In the genomic region with DNA sequence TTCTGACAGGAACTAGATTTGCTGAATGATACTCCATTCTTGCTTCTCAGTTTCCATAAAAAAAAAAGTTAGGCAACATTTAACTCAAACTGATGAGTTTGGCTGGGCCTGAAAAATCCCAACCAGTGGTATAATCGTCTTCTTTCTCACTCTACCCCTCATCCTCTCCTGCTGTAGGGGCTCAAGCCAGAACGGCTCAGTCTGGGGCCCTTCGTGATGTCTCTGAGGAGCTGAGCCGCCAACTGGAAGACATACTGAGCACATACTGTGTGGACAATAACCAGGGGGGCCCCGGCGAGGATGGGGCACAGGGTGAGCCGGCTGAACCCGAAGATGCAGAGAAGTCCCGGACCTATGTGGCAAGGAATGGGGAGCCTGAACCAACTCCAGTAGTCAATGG, we compare ENCODE assay signal across 7 cellular contexts. TPM values are rescaled to one million over a fixed set of nuclear protein-coding genes. Genes with fewer than 3 reads are reported as not detected.
DNase-seq lines count a peak whose midpoint lies in the region; TF ChIP-seq lines count a peak whose summit lies in the region.

No MANE protein-coding gene starts in this region.

- no peaks in the 10 kb centered on the region for H4K20me1 ChIP-seq in H9 (ENCODE audit: control insufficient read depth, insufficient read depth, insufficient read length)
- H4K20me1 ChIP-seq in smooth muscle cell (ENCODE audit: low read depth) = peaks cover 54% of the 10 kb centered on the region

- DNase-seq in H9 (no peak), WERI-Rb-1 (no peak), fibroblast of villous mesenchyme (ENCODE audit: low read depth) (no peak), smooth muscle cell (lab: John Stamatoyannopoulos, UW; ENCODE audit: unreplicated experiment) (no peak), NCI-H1092 (lab: John Stamatoyannopoulos, UW) (no peak), GM10248 (ENCODE audit: extremely low spot score) (no peak), DMS153 (lab: John Stamatoyannopoulos, UW) (no peak)

- H2BK5ac ChIP-seq in H9 (ENCODE audit: insufficient read length, low read length) = no peak overlapping the region

- H3K56ac ChIP-seq in H9 (ENCODE audit: insufficient read length, low read depth, low read length) = no peak overlapping the region

- POLR2A ChIA-PET in GM10248 (lab: Yijun Ruan, JAX) = interaction anchor here (0.6 to 2.5 kb wide), 4 partner anchors 9 to 155 kb away, joined by 3 to 13 read pairs (median 4); partner anchors contain the start of genes CCDC28B, KPNA6 and MARCKSL1

- no peak overlapping the region for H2AK5ac ChIP-seq in H9 (ENCODE audit: insufficient read length, low read length)

- no peak overlapping the region for H3K23ac ChIP-seq in H9 (ENCODE audit: insufficient read length, low read depth, low read length)

- no peaks in the 10 kb centered on the region for H3K9me3 Mint-ChIP-seq in H9

- no peak overlapping the region for H2AFZ ChIP-seq in H9 (ENCODE audit: low read length)
- H2AFZ ChIP-seq in smooth muscle cell (ENCODE audit: low read depth) = no peak overlapping the region

- peaks cover 7% of the 10 kb centered on the region for H3K23me2 ChIP-seq in H9 (ENCODE audit: insufficient read length, low read depth, low read length, poor library complexity, severe bottlenecking)

- H2BK12ac ChIP-seq in H9 (ENCODE audit: insufficient read length, low read depth, low read length) = no peak overlapping the region

- CTCF ChIA-PET in GM10248 (lab: Yijun Ruan, JAX) = interaction anchor here (1.0 to 3.4 kb wide), 4 partner anchors 11 to 67 kb away, joined by 4 to 11 read pairs (median 6); no protein-coding TSS in a partner anchor

- H2BK15ac ChIP-seq in H9 (ENCODE audit: low read depth, low read length) = no peak overlapping the region

- H3K79me2 ChIP-seq in H9 (ENCODE audit: insufficient read depth, low read length) (peaks cover 4% of the 10 kb centered on the region; the same call in 1 of the 2 replicates), smooth muscle cell (ENCODE audit: low read depth) (peaks cover 56% of the 10 kb centered on the region)

- peak overlapping the region; percentile 4 to 75 (median 23); a peak in 3 of 7 replicates for H3K27ac Mint-ChIP-seq in H9

- H4K5ac ChIP-seq in H9 (ENCODE audit: insufficient read length, low read depth, low read length) = no peak overlapping the region

- H3K9ac ChIP-seq in H9 (ENCODE audit: extremely low read depth, insufficient read length, low read length) = no peak overlapping the region
- H3K9ac ChIP-seq in smooth muscle cell (ENCODE audit: low read depth) = peak overlapping the region; percentile 92

- H3K27me3 ChIP-seq in H9 (ENCODE audit: insufficient read depth, low read length) (no peaks in the 10 kb centered on the region), WERI-Rb-1 (ENCODE audit: insufficient read depth, low read depth, severe bottlenecking) (no peaks in the 10 kb centered on the region), smooth muscle cell (ENCODE audit: low read depth) (no peaks in the 10 kb centered on the region)

- H3K18ac ChIP-seq in H9 (ENCODE audit: insufficient read length, low read depth, low read length) = no peak overlapping the region

- H3T11ph ChIP-seq in H9 (ENCODE audit: low read length) = no peak overlapping the region

- peaks cover 28 to 33% of the 10 kb centered on the region in 2 experiments for H3K4me1 Mint-ChIP-seq in H9

- no CpG with 5 or more reads among the region's 9 CpGs for WGBS in H9 (ENCODE audit: extremely low coverage, insufficient read length, low lambda C conversion rate)
- 88% methylated on average over 9 of the region's 9 CpGs for WGBS in smooth muscle cell (ENCODE audit: low lambda C conversion rate)

- H3K79me1 ChIP-seq in H9 (ENCODE audit: insufficient read depth, low read depth, low read length, poor library complexity, severe bottlenecking) = peaks cover 6% of the 10 kb centered on the region

- H3K27me3 Mint-ChIP-seq in H9 (ENCODE audit: low read depth) = no peaks in the 10 kb centered on the region

- H2BK120ac ChIP-seq in H9 (ENCODE audit: low read depth, low read length, poor library complexity, severe bottlenecking) = no peak overlapping the region

- H2BK20ac ChIP-seq in H9 (ENCODE audit: low read depth, low read length, poor library complexity, severe bottlenecking) = no peak overlapping the region

- H3K36me3 ChIP-seq in WERI-Rb-1 (peaks cover 60% of the 10 kb centered on the region), smooth muscle cell (ENCODE audit: low read depth) (no peaks in the 10 kb centered on the region)

- no peak overlapping the region for H4K8ac ChIP-seq in H9 (replicated peaks; ENCODE audit: insufficient read length, low read depth, low read length)

- H3K4me2 ChIP-seq in H9 (ENCODE audit: insufficient read depth, insufficient read length, low read length) (peak overlapping the region; percentile 77), smooth muscle cell (peak overlapping the region; percentile 94)

- peaks cover 6% of the 10 kb centered on the region for H3K4me1 ChIP-seq in H9 (ENCODE audit: insufficient read depth, low read length)
- peaks cover 20% of the 10 kb centered on the region for H3K4me1 ChIP-seq in smooth muscle cell (ENCODE audit: low read depth)

- peaks cover 36 to 56% (median 49%) of the 10 kb centered on the region in 3 experiments for H3K36me3 Mint-ChIP-seq in H9 (ENCODE audit: insufficient read depth in 1 of 3, low read depth in 3 of 3)

- H4K91ac ChIP-seq in H9 (ENCODE audit: insufficient read length, low read depth, low read length) = no peak overlapping the region

- no peak for TF ChIP-seq CTCF in H9 (conservative IDR thresholded peaks at IDR 0.05)
- TF ChIP-seq CTCF in WERI-Rb-1 (IDR thresholded peaks at IDR 0.05; ENCODE audit: low read depth, low read length) = no peak
- TF ChIP-seq CTCF in fibroblast of villous mesenchyme (IDR thresholded peaks at IDR 0.05; ENCODE audit: insufficient read depth, low read depth, low read length) = no peak
- no peak for TF ChIP-seq CTCF in smooth muscle cell (IDR thresholded peaks at IDR 0.05; ENCODE audit: borderline replicate concordance, insufficient read depth, poor library complexity, severe bottlenecking)
- TF ChIP-seq CTCF in GM10248 (IDR thresholded peaks at IDR 0.05; ENCODE audit: control extremely low read depth, extremely low read depth, low read depth, missing control alignments) = no peak

- H3K9me3 ChIP-seq in H9 (ENCODE audit: control insufficient read depth, low read depth, low read length) (no peaks in the 10 kb centered on the region), WERI-Rb-1 (ENCODE audit: severe bottlenecking) (no peaks in the 10 kb centered on the region), smooth muscle cell (replicated peaks; ENCODE audit: low read depth) (no peaks in the 10 kb centered on the region)

- no peak overlapping the region for H3K14ac ChIP-seq in H9 (ENCODE audit: insufficient read depth, low read length)

- peak overlapping the region; percentile 92 for H3K4me3 Mint-ChIP-seq in H9

- H3K27ac ChIP-seq in H9 (ENCODE audit: insufficient read length, low read depth, low read length) = no peak overlapping the region
- peak overlapping the region; percentile 30; the same call in 1 of the 2 replicates for H3K27ac ChIP-seq in WERI-Rb-1
- H3K27ac ChIP-seq in smooth muscle cell (ENCODE audit: low read depth) = peak overlapping the region; percentile 96

- H3F3A ChIP-seq in smooth muscle cell (ENCODE audit: low read depth) = peaks cover 11% of the 10 kb centered on the region

- H3K4ac ChIP-seq in H9 (ENCODE audit: low read depth, low read length) = no peak overlapping the region

- H3K4me3 ChIP-seq in WERI-Rb-1 (ENCODE audit: low read depth, low read length) (peak overlapping the region; percentile 82), fibroblast of villous mesenchyme (ENCODE audit: low read depth, low read length) (peak overlapping the region; percentile 79), smooth muscle cell (peak overlapping the region; percentile 66)

RNA-seq across cellular contexts. Expression of gene TXLNA, which starts 1.6 kb away (rescaled TPM):
- total RNA-seq in H9 (2021) = 67.3 and 69.4 TPM in 2 replicates
- total RNA-seq in fibroblast of villous mesenchyme = 105 and 128 TPM in 2 replicates
- 42.7 and 44.6 TPM in 2 replicates for total RNA-seq in smooth muscle cell
- polyA plus RNA-seq in smooth muscle cell = 42.0 and 46.0 TPM in 2 replicates

RNA-seq across cellular contexts. Expression of gene CCDC28B, which starts 19.3 kb away (rescaled TPM):
- total RNA-seq in H9 (2021) (20.7 and 21.3 TPM in 2 replicates), fibroblast of villous mesenchyme (22.5 and 30.3 TPM in 2 replicates), smooth muscle cell (19.9 and 41.6 TPM in 2 replicates)
- 58.9 and 63.9 TPM in 2 replicates for polyA plus RNA-seq in smooth muscle cell

RNA-seq across cellular contexts. Expression of gene IQCC, which starts 24.4 kb away (rescaled TPM):
- total RNA-seq in H9 (2021) = 5.1 and 5.3 TPM in 2 replicates
- total RNA-seq in fibroblast of villous mesenchyme = 0.86 and 2.3 TPM in 2 replicates
- total RNA-seq in smooth muscle cell = 1.4 and 3.1 TPM in 2 replicates
- 2.4 TPM in 2 replicates for polyA plus RNA-seq in smooth muscle cell

RNA-seq across cellular contexts. Expression of gene DCDC2B, which starts 27.8 kb away (rescaled TPM):
- not detected in 2 replicates for total RNA-seq in H9 (2021)
- not detected in 2 replicates for total RNA-seq in fibroblast of villous mesenchyme
- not detected in 2 replicates for total RNA-seq in smooth muscle cell
- polyA plus RNA-seq in smooth muscle cell = 0.47 TPM in 1 of 2 replicates, not detected in the other

RNA-seq across cellular contexts. Expression of gene TMEM234, which starts 41.1 kb away (rescaled TPM):
- total RNA-seq in H9 (2021) = 19.5 and 19.7 TPM in 2 replicates
- total RNA-seq in fibroblast of villous mesenchyme = 21.6 and 23.8 TPM in 2 replicates
- total RNA-seq in smooth muscle cell = 10.9 and 13.3 TPM in 2 replicates
- 19.8 and 27.5 TPM in 2 replicates for polyA plus RNA-seq in smooth muscle cell
